Comparison of ENCODE assay signal across 8 cellular contexts in the genomic region with DNA sequence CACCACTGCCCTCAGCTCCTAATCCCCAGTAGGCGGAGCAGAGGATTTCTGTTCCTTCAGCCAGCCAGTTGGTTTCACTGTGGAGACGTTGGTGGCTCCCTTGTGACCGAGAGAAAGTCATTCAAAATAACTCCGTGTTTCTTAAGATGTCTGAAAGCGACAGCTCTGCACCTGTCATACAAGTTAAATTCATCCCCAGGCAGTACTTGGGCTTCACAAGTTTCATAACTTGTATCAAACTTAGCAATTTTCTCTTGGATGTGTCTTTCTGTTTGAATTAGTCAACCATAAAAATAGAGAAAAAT. TPM values are rescaled to one million over a fixed set of nuclear protein-coding genes. Genes with fewer than 3 reads are reported as not detected.
DNase-seq lines count a peak whose midpoint lies in the region; ATAC-seq and TF ChIP-seq lines count a peak whose summit lies in the region.

No MANE protein-coding gene starts in this region.

- TF ChIP-seq POLR2A in esophagus muscularis mucosa (IDR thresholded peaks at IDR 0.05; ENCODE audit: low read depth), result no peak

- intact Hi-C loops in CD8-positive, alpha-beta T cell (cut with DNase I, micrococcal nuclease), result loop anchor here in 1 of 2 experiments (5.0 kb wide), 1 partner anchor 37 kb away; no protein-coding TSS in a partner anchor
- intact Hi-C loops in esophagus muscularis mucosa (cut with DNase I), result loop anchor here (2.0 to 10.0 kb wide), 3 partner anchors 15 to 225 kb away; partner anchors contain the start of genes CDKN2A and CDKN2B-AS1

- no peak overlapping the region for H3K27ac Mint-ChIP-seq in CD8-positive, alpha-beta T cell
- peak overlapping the region; percentile 77 to 91 (median 90) for H3K27ac Mint-ChIP-seq in IgD-negative memory B cell

- no peak for TF ChIP-seq EP300 in esophagus muscularis mucosa (IDR thresholded peaks at IDR 0.05)

- POLR2A ChIA-PET in CD8-positive, alpha-beta T cell (lab: Charles Lee), result no interaction called here

- WGBS in esophagus muscularis mucosa, result 14% methylated on average over 5 of the region's 5 CpGs

- no peak for TF ChIP-seq CTCF in CD8-positive, alpha-beta T cell (IDR thresholded peaks at IDR 0.05)
- TF ChIP-seq CTCF in esophagus muscularis mucosa (IDR thresholded peaks at IDR 0.05), result peak in 1 of 3 experiments; percentile 44

- H3K9ac ChIP-seq in skeletal muscle tissue (ENCODE audit: low read depth in 1 of 3, low read length in 3 of 3), result no peak overlapping the region

- peak overlapping the region; percentile 74 for H3K4me3 Mint-ChIP-seq in CD8-positive, alpha-beta T cell
- H3K4me3 Mint-ChIP-seq in IgD-negative memory B cell, result peak overlapping the region; percentile 90 to 95 (median 94)

- no peaks in the 10 kb centered on the region for H3K9me3 Mint-ChIP-seq in CD8-positive, alpha-beta T cell
- peaks cover 0 to 1% (median 0%) of the 10 kb centered on the region in 3 donors for H3K9me3 Mint-ChIP-seq in IgD-negative memory B cell

- peaks cover 49% of the 10 kb centered on the region for H3K27me3 Mint-ChIP-seq in CD8-positive, alpha-beta T cell (ENCODE audit: low read depth)
- peaks cover 18% of the 10 kb centered on the region for H3K27me3 Mint-ChIP-seq in IgD-negative memory B cell

- no peaks in the 10 kb centered on the region for H3K36me3 Mint-ChIP-seq in CD8-positive, alpha-beta T cell
- peaks cover 6% of the 10 kb centered on the region for H3K36me3 Mint-ChIP-seq in IgD-negative memory B cell

- peaks cover 20% of the 10 kb centered on the region for H3K4me1 Mint-ChIP-seq in CD8-positive, alpha-beta T cell (ENCODE audit: low read depth)
- peaks cover 0 to 23% (median 18%) of the 10 kb centered on the region in 3 donors for H3K4me1 Mint-ChIP-seq in IgD-negative memory B cell

- no peak for ATAC-seq in CD8-positive, alpha-beta T cell
- ATAC-seq in GM21526 (IDR thresholded peaks at IDR 0.05; ENCODE audit: low FRiP score, unreplicated experiment), result peak; percentile 52

- no peak overlapping the region for H3K27ac ChIP-seq in CD8-positive, alpha-beta T cell (ENCODE audit: low read depth, low read length)
- H3K27ac ChIP-seq in esophagus muscularis mucosa (replicated peaks in 1 of 4) (peak overlapping the region; percentile 84 to 94 (median 91)), skeletal muscle tissue (ENCODE audit: low read depth, low read length) (peak overlapping the region; percentile 91)

- H3K4me1 ChIP-seq in CD8-positive, alpha-beta T cell (ENCODE audit: insufficient read depth, low read length), result peaks cover 29% of the 10 kb centered on the region
- peaks cover 12 to 33% (median 19%) of the 10 kb centered on the region in 4 donors for H3K4me1 ChIP-seq in esophagus muscularis mucosa
- peaks cover 3 to 14% (median 3%) of the 10 kb centered on the region in 3 donors for H3K4me1 ChIP-seq in skeletal muscle tissue (ENCODE audit: control insufficient read depth in 3 of 3, insufficient read depth in 3 of 3, low read length in 3 of 3)

- H3K4me3 ChIP-seq in CD8-positive, alpha-beta T cell (ENCODE audit: low read depth, low read length), result peak overlapping the region; percentile 45
- peak overlapping the region; percentile 70 to 77 (median 73) for H3K4me3 ChIP-seq in esophagus muscularis mucosa
- H3K4me3 ChIP-seq in skeletal muscle tissue (ENCODE audit: low read length in 3 of 3), result peak overlapping the region; percentile 80 to 93 (median 92)

- peaks cover 44% of the 10 kb centered on the region for H3K27me3 ChIP-seq in CD8-positive, alpha-beta T cell (ENCODE audit: insufficient read depth, low read length)
- H3K27me3 ChIP-seq in esophagus muscularis mucosa (peaks cover 0 to 27% (median 2%) of the 10 kb centered on the region in 4 donors), skeletal muscle tissue (ENCODE audit: control insufficient read depth in 3 of 3, insufficient read depth in 3 of 3, low read length in 3 of 3) (peaks cover 5 to 18% (median 5%) of the 10 kb centered on the region in 3 donors)

- no peaks in the 10 kb centered on the region for H3K36me3 ChIP-seq in CD8-positive, alpha-beta T cell (ENCODE audit: insufficient read depth, low read length)
- H3K36me3 ChIP-seq in esophagus muscularis mucosa (no peaks in the 10 kb centered on the region), skeletal muscle tissue (ENCODE audit: control insufficient read depth in 3 of 3, insufficient read depth in 3 of 3, low read length in 3 of 3) (peaks cover 4 to 9% (median 4%) of the 10 kb centered on the region in 3 donors)

- DNase-seq in CD8-positive, alpha-beta T cell, result no peak
- DNase-seq in esophagus muscularis mucosa (ENCODE audit: extremely low spot score) (no peak), MV-4-11 (lab: John Stamatoyannopoulos, UW) (no peak), GM19238 (ENCODE audit: insufficient read length, low spot score) (no peak), NCI-H526 (lab: John Stamatoyannopoulos, UW) (no peak)

- CTCF ChIA-PET in CD8-positive, alpha-beta T cell (lab: Charles Lee), result interaction anchor here (0.9 to 7.2 kb wide), 19 partner anchors 10 to 221 kb away, joined by 3 to 145 read pairs (median 6); partner anchors contain the start of genes CDKN2A and CDKN2B-AS1

- no peaks in the 10 kb centered on the region for H3K9me3 ChIP-seq in CD8-positive, alpha-beta T cell (ENCODE audit: low read length)
- no peaks in the 10 kb centered on the region for H3K9me3 ChIP-seq in esophagus muscularis mucosa
- H3K9me3 ChIP-seq in skeletal muscle tissue (ENCODE audit: control insufficient read depth in 3 of 3, low read length in 3 of 3), result no peaks in the 10 kb centered on the region

RNA-seq across cellular contexts. Expression of gene CDKN2B, which starts 0.4 kb away (rescaled TPM):
- total RNA-seq in CD8-positive, alpha-beta T cell, result not detected
- polyA plus RNA-seq in IgD-negative memory B cell, result 0.23 TPM
- total RNA-seq in esophagus muscularis mucosa (10 to 100 TPM in 3 of 4 donors, 1 to 10 TPM in 1; 9.9 to 14.6 (median 12.2) TPM), skeletal muscle tissue (not detected)

RNA-seq across cellular contexts. Expression of gene CDKN2B-AS1, which starts 14.9 kb away (rescaled TPM):
- under 1 TPM in 1 of 2 experiments, not detected in 1; 0.71 TPM for total RNA-seq in CD8-positive, alpha-beta T cell
- polyA plus RNA-seq in IgD-negative memory B cell, result not detected
- total RNA-seq in esophagus muscularis mucosa, result 1 to 10 TPM in 1 of 4 donors, under 1 TPM in 3; 0.52 to 1.3 (median 0.85) TPM
- 0.52 TPM for total RNA-seq in skeletal muscle tissue

RNA-seq across cellular contexts. Expression of gene CDKN2A, which starts 15.3 kb away (rescaled TPM):
- total RNA-seq in CD8-positive, alpha-beta T cell, result 1 to 10 TPM in 1 of 2 experiments, under 1 TPM in 1; 0.95 to 1.7 TPM
- polyA plus RNA-seq in IgD-negative memory B cell, result 13.9 TPM
- total RNA-seq in esophagus muscularis mucosa (1 to 10 TPM; 3.1 to 6.0 (median 4.4) TPM), skeletal muscle tissue (not detected)

Comparison
In these comparisons a context has a peak if more than half of its experiments do, and no peak if none do; other contexts are left out.
1. RNA of gene CDKN2B, which starts 0.4 kb away (total RNA-seq): 9.9 to 14.6 TPM in esophagus muscularis mucosa; not detected in CD8-positive, alpha-beta T cell and not detected in skeletal muscle tissue (single experiment); every median in the first group is over 4 times any median in the second.
2. Peak in every context shown above with its lines, with median percentiles within 50 percentile points of each other: H3K4me3 ChIP-seq.